In genomic region chr3:9422712-9423424, GRCh38 we compare ENCODE assay signal across 1 cellular context.
TF ChIP-seq lines count a peak whose summit lies in the region.

No MANE protein-coding gene starts in this region.

TF ChIP-seq in HepG2, 621 proteins besides CTCF, POLR2A, EP300 and RAD21 (continued from another document and continues in another):
- 0 out of 2 replicates have a peak, but pooled peaks have one; percentile 56 for TF ChIP-seq POGK (CRISPR knock-in tag; conservative IDR thresholded peaks at IDR 0.05)
- peak; percentile 82; the same call in 1 of the 2 replicates for TF ChIP-seq ZNF34 (CRISPR knock-in tag; IDR thresholded peaks at IDR 0.05; ENCODE audit: borderline replicate concordance)
- TF ChIP-seq ZNF451 (CRISPR knock-in tag; IDR thresholded peaks at IDR 0.05) = no peak
- TF ChIP-seq ZFP91 (CRISPR knock-in tag; IDR thresholded peaks at IDR 0.05; ENCODE audit: borderline replicate concordance) = no peak
- no peak for TF ChIP-seq PRMT3 (CRISPR knock-in tag; IDR thresholded peaks at IDR 0.05; ENCODE audit: borderline replicate concordance, low read depth)
- no peak for TF ChIP-seq ZBTB14 (CRISPR knock-in tag; IDR thresholded peaks at IDR 0.05)
- peak; percentile 56 for TF ChIP-seq PHF5A (CRISPR knock-in tag; IDR thresholded peaks at IDR 0.05; ENCODE audit: low read depth, unreplicated experiment)
- no peak for TF ChIP-seq KLF13 (CRISPR knock-in tag; IDR thresholded peaks at IDR 0.05)
- TF ChIP-seq FOXA3 (CRISPR knock-in tag; IDR thresholded peaks at IDR 0.05) = peak; percentile 87
- 0 out of 2 replicates have a peak, but pooled peaks have one; percentile 26 for TF ChIP-seq KDM2A (CRISPR knock-in tag; IDR thresholded peaks at IDR 0.05; ENCODE audit: borderline replicate concordance, low read depth)
- peak; percentile 60; the same call in 1 of the 2 replicates for TF ChIP-seq GATAD1 (CRISPR knock-in tag; IDR thresholded peaks at IDR 0.05)
- peak; percentile 77; the same call in 1 of the 2 replicates for TF ChIP-seq CBX5 (CRISPR knock-in tag; IDR thresholded peaks at IDR 0.05; ENCODE audit: borderline replicate concordance)
- no peak for TF ChIP-seq ZNF44 (CRISPR knock-in tag; IDR thresholded peaks at IDR 0.05)
- no peak for TF ChIP-seq ZFYVE20 (CRISPR knock-in tag; IDR thresholded peaks at IDR 0.05; ENCODE audit: borderline replicate concordance, low read depth)
- TF ChIP-seq SRSF9 (IDR thresholded peaks at IDR 0.05; ENCODE audit: borderline replicate concordance, insufficient read depth, low read depth, low read length, poor library complexity, severe bottlenecking) = no peak
- no peak for TF ChIP-seq ZBTB8A (CRISPR knock-in tag; IDR thresholded peaks at IDR 0.05; ENCODE audit: borderline replicate concordance, low read depth)
- TF ChIP-seq HOXD1 (CRISPR knock-in tag; IDR thresholded peaks at IDR 0.05) = 0 out of 2 replicates have a peak, but pooled peaks have one; percentile 15
- peak; percentile 81; the same call in 1 of the 2 replicates for TF ChIP-seq ZNF580 (CRISPR knock-in tag; IDR thresholded peaks at IDR 0.05; ENCODE audit: borderline replicate concordance, low read depth)
- TF ChIP-seq ZNF503 (CRISPR knock-in tag; IDR thresholded peaks at IDR 0.05) = peak; percentile 77; the same call in 1 of the 2 replicates
- TF ChIP-seq ZSCAN25 (CRISPR knock-in tag; IDR thresholded peaks at IDR 0.05) = no peak
- TF ChIP-seq MTERF4 (CRISPR knock-in tag; IDR thresholded peaks at IDR 0.05) = no peak
- TF ChIP-seq ZBTB3 (CRISPR knock-in tag; IDR thresholded peaks at IDR 0.05; ENCODE audit: borderline replicate concordance, low read depth) = no peak; the same call in 1 of the 2 replicates
- TF ChIP-seq ZNF510 (CRISPR knock-in tag; IDR thresholded peaks at IDR 0.05; ENCODE audit: low read depth) = 0 out of 2 replicates have a peak, but pooled peaks have one; percentile 72
- no peak for TF ChIP-seq DZIP1 (CRISPR knock-in tag; IDR thresholded peaks at IDR 0.05)
- no peak for TF ChIP-seq SIN3B (IDR thresholded peaks at IDR 0.05; ENCODE audit: low read length)
- no peak for TF ChIP-seq SATB2 (CRISPR knock-in tag; IDR thresholded peaks at IDR 0.05)
- peak; percentile 51; the same call in 1 of the 2 replicates for TF ChIP-seq ZNF766 (CRISPR knock-in tag; IDR thresholded peaks at IDR 0.05; ENCODE audit: borderline replicate concordance)
- no peak for TF ChIP-seq ATM (IDR thresholded peaks at IDR 0.05; ENCODE audit: borderline replicate concordance)
- peak; percentile 31; the same call in 1 of the 2 replicates for TF ChIP-seq PHF8 (CRISPR knock-in tag; IDR thresholded peaks at IDR 0.05)
- TF ChIP-seq TOE1 (CRISPR knock-in tag; IDR thresholded peaks at IDR 0.05) = peak; percentile 62; the same call in 1 of the 2 replicates
- no peak for TF ChIP-seq POLR2AphosphoS2 (IDR thresholded peaks at IDR 0.05; ENCODE audit: low read depth, low read length)
- no peak for TF ChIP-seq ZNF256 (CRISPR knock-in tag; conservative IDR thresholded peaks at IDR 0.05)
- no peak for TF ChIP-seq ZNF567 (CRISPR knock-in tag; IDR thresholded peaks at IDR 0.05; ENCODE audit: borderline replicate concordance)
- no peak for TF ChIP-seq IRF9 (CRISPR knock-in tag; IDR thresholded peaks at IDR 0.05; ENCODE audit: borderline replicate concordance)
- no peak for TF ChIP-seq ZNF724P (CRISPR knock-in tag; IDR thresholded peaks at IDR 0.05; ENCODE audit: borderline replicate concordance)
- no peak for TF ChIP-seq ZBTB44 (CRISPR knock-in tag; IDR thresholded peaks at IDR 0.05)
- TF ChIP-seq ZBTB42 (CRISPR knock-in tag; IDR thresholded peaks at IDR 0.05) = no peak
- TF ChIP-seq ARNT (IDR thresholded peaks at IDR 0.05) = no peak
- no peak for TF ChIP-seq SRF (IDR thresholded peaks at IDR 0.05; ENCODE audit: low read depth, low read length)
- no peak for TF ChIP-seq ZNF468 (CRISPR knock-in tag; IDR thresholded peaks at IDR 0.05)
- no peak for TF ChIP-seq PAX8 (CRISPR knock-in tag; IDR thresholded peaks at IDR 0.05; ENCODE audit: borderline replicate concordance)
- no peak for TF ChIP-seq SRSF1 (optimal IDR thresholded peaks at IDR 0.05; ENCODE audit: low read depth, low read length)
- TF ChIP-seq ZNF792 (CRISPR knock-in tag; IDR thresholded peaks at IDR 0.05) = peak; percentile 82; the same call in 1 of the 2 replicates
- TF ChIP-seq ATF5 (CRISPR knock-in tag; IDR thresholded peaks at IDR 0.05; ENCODE audit: low read depth) = no peak
- no peak for TF ChIP-seq KDM5B (CRISPR knock-in tag; IDR thresholded peaks at IDR 0.05; ENCODE audit: borderline replicate concordance)
- TF ChIP-seq ZNF30 (CRISPR knock-in tag; IDR thresholded peaks at IDR 0.05) = no peak
- TF ChIP-seq IKZF4 (CRISPR knock-in tag; IDR thresholded peaks at IDR 0.05; ENCODE audit: borderline replicate concordance, low read depth, not compliant biosample characterization) = no peak
- no peak for TF ChIP-seq THAP7 (CRISPR knock-in tag; IDR thresholded peaks at IDR 0.05)
- peak; percentile 77; the same call in 1 of the 2 replicates for TF ChIP-seq THRA (CRISPR knock-in tag; IDR thresholded peaks at IDR 0.05; ENCODE audit: borderline replicate concordance)
